16 cellular contexts compared by ENCODE assay signal in genomic region chr1:11946647-11947046, GRCh38. TPM values are rescaled to one million over a fixed set of nuclear protein-coding genes. Genes with fewer than 3 reads are reported as not detected.
DNase-seq lines count a peak whose midpoint lies in the region; ATAC-seq, FAIRE-seq and TF ChIP-seq lines count a peak whose summit lies in the region.
"Had no signal": no experiment of that assay in that cellular context is flagged by ENCODE, and none has a peak within 500 bp of the region (broad histone marks: within the 10 kb centered on the region; RNA-seq: fewer than 3 reads in every experiment).

No MANE protein-coding gene starts in this region.

- CTCF ChIA-PET in Panc1 (lab: Charles Lee) = no interaction called here

- peaks cover 20% of the 10 kb centered on the region for H3K36me3 Mint-ChIP-seq in activated naive CD8-positive, alpha-beta T cell treated with anti-CD3 and anti-CD28 coated beads, Interleukin-2, amount 50 U/mL, for 24 hours (ENCODE audit: low read depth)
- peaks cover 22% of the 10 kb centered on the region for H3K36me3 Mint-ChIP-seq in activated naive CD8-positive, alpha-beta T cell treated with anti-CD3 and anti-CD28 coated beads for 36 hours
- peaks cover 26% of the 10 kb centered on the region for H3K36me3 Mint-ChIP-seq in endothelial cell (ENCODE audit: low read depth, unreplicated experiment)

- H3K4me1 Mint-ChIP-seq in activated naive CD8-positive, alpha-beta T cell treated with anti-CD3 and anti-CD28 coated beads, Interleukin-2, amount 50 U/mL, for 24 hours = no peaks in the 10 kb centered on the region
- no peaks in the 10 kb centered on the region for H3K4me1 Mint-ChIP-seq in activated naive CD8-positive, alpha-beta T cell treated with anti-CD3 and anti-CD28 coated beads for 36 hours
- H3K4me1 Mint-ChIP-seq in endothelial cell (ENCODE audit: unreplicated experiment) = peaks cover 3% of the 10 kb centered on the region

- no peak for FAIRE-seq in D721Med (lab: Jason Lieb, UNC)
- FAIRE-seq: A204.1 had no signal

- TSS peak; percentile 59 for BruUV-seq in Panc1 (replicated peaks; lab: Mats Ljungman, UMichigan)

- H3K27ac Mint-ChIP-seq in activated naive CD8-positive, alpha-beta T cell treated with anti-CD3 and anti-CD28 coated beads, Interleukin-2, amount 50 U/mL, for 24 hours = no peak overlapping the region
- H3K27ac Mint-ChIP-seq in activated naive CD8-positive, alpha-beta T cell treated with anti-CD3 and anti-CD28 coated beads for 36 hours = no peak overlapping the region
- H3K27ac Mint-ChIP-seq in endothelial cell (ENCODE audit: unreplicated experiment) = no peak overlapping the region

- ATAC-seq in activated naive CD8-positive, alpha-beta T cell treated with anti-CD3 and anti-CD28 coated beads, Interleukin-2, amount 50 U/mL, for 24 hours = peak; percentile 33
- ATAC-seq in Panc1 (peak; percentile 36; the same call in 1 of the 2 replicates), GM18867 (IDR thresholded peaks at IDR 0.05; ENCODE audit: unreplicated experiment) (no peak)
- ATAC-seq: PC-3 had no signal

- in situ Hi-C loops in Panc1 (cut with HindIII; ENCODE audit: low pct_unique_long_range_greater_than_20kb, low sequenced_read_pairs) = no loop called here

- no peak overlapping the region for H3K27ac ChIP-seq in Panc1 (ENCODE audit: low read length)
- H3K27ac ChIP-seq in neutrophil = peak overlapping the region; percentile 41
- H3K27ac ChIP-seq: BLaER1 treated with 17β-estradiol and CSF1 and Interleukin-3, amounts not matched to agents 10 nM and 100 nM; SJCRH30 had no signal

- H3K4me1 ChIP-seq in Panc1 (ENCODE audit: control insufficient read depth, insufficient read depth, low read length) (no peaks in the 10 kb centered on the region), neutrophil (ENCODE audit: control insufficient read depth in 1 of 2, insufficient read depth in 1 of 2, low read depth in 1 of 2, low read length in 1 of 2) (no peaks in the 10 kb centered on the region)

- H3K4me3 Mint-ChIP-seq in activated naive CD8-positive, alpha-beta T cell treated with anti-CD3 and anti-CD28 coated beads, Interleukin-2, amount 50 U/mL, for 24 hours = no peak overlapping the region
- H3K4me3 Mint-ChIP-seq in activated naive CD8-positive, alpha-beta T cell treated with anti-CD3 and anti-CD28 coated beads for 36 hours = no peak overlapping the region
- H3K4me3 Mint-ChIP-seq in endothelial cell (ENCODE audit: unreplicated experiment) = peak overlapping the region; percentile 58

- H3K27me3 ChIP-seq in Panc1 (ENCODE audit: control insufficient read depth, insufficient read depth, low read length) = no peaks in the 10 kb centered on the region
- H3K27me3 ChIP-seq in neutrophil = no peaks in the 10 kb centered on the region
- H3K27me3 ChIP-seq: BLaER1 treated with 17β-estradiol and CSF1 and Interleukin-3, amounts not matched to agents 10 nM and 100 nM; SJCRH30 had no signal

- no peaks in the 10 kb centered on the region for H3K27me3 Mint-ChIP-seq in activated naive CD8-positive, alpha-beta T cell treated with anti-CD3 and anti-CD28 coated beads, Interleukin-2, amount 50 U/mL, for 24 hours
- H3K27me3 Mint-ChIP-seq in activated naive CD8-positive, alpha-beta T cell treated with anti-CD3 and anti-CD28 coated beads for 36 hours = no peaks in the 10 kb centered on the region
- peaks cover 3% of the 10 kb centered on the region for H3K27me3 Mint-ChIP-seq in endothelial cell (ENCODE audit: unreplicated experiment)

- H3K36me3 ChIP-seq in Panc1 (ENCODE audit: control insufficient read depth, insufficient read depth, low read length) (no peaks in the 10 kb centered on the region), neutrophil (peaks cover 61% of the 10 kb centered on the region)

- POLR2A ChIA-PET in Panc1 (lab: Charles Lee) = interaction anchor here (0.7 to 1.0 kb wide), 4 partner anchors 17 to 115 kb away, joined by 4 to 14 read pairs (median 7); no protein-coding TSS in a partner anchor

- TF ChIP-seq CTCF in Panc1 (IDR thresholded peaks at IDR 0.05) (no peak), endothelial cell (IDR thresholded peaks at IDR 0.05; ENCODE audit: unreplicated experiment) (no peak), neutrophil (IDR thresholded peaks at IDR 0.05) (no peak), D721Med (IDR thresholded peaks at IDR 0.05; ENCODE audit: insufficient read depth, missing control alignments) (no peak)

- H3K4me3 ChIP-seq in Panc1 (ENCODE audit: low read depth in 2 of 2, low read length in 2 of 2) (no peak overlapping the region), neutrophil (ENCODE audit: low read depth in 1 of 2, low read length in 1 of 2) (no peak overlapping the region)
- H3K4me3 ChIP-seq: BLaER1 treated with 17β-estradiol and CSF1 and Interleukin-3, amounts not matched to agents 10 nM and 100 nM; SJCRH30 had no signal

- no peak for DNase-seq in activated naive CD8-positive, alpha-beta T cell treated with anti-CD3 and anti-CD28 coated beads, Interleukin-2, amount 50 U/mL, for 24 hours
- DNase-seq in activated naive CD8-positive, alpha-beta T cell treated with anti-CD3 and anti-CD28 coated beads for 36 hours = no peak
- DNase-seq in Panc1 (ENCODE audit: low read depth, low spot score) = no peak
- no peak for DNase-seq in endothelial cell (ENCODE audit: low spot score)
- DNase-seq in NOMO-1 treated with dmso at 0.1 percent for 144 hours (lab: John Stamatoyannopoulos, UW; ENCODE audit: unreplicated experiment) = no peak
- DNase-seq in D721Med (ENCODE audit: insufficient read length, low spot score) = no peak
- DNase-seq: NCI-H1417, NCI-H2029, NCI-H2171, NCI-H774, PC-3, SJCRH30 had no signal

- intact Hi-C loops in Panc1 (cut with micrococcal nuclease; ENCODE audit: unreplicated experiment) = no loop called here

- H3K9me3 Mint-ChIP-seq in activated naive CD8-positive, alpha-beta T cell treated with anti-CD3 and anti-CD28 coated beads, Interleukin-2, amount 50 U/mL, for 24 hours = peaks cover 6% of the 10 kb centered on the region
- peaks cover 1% of the 10 kb centered on the region for H3K9me3 Mint-ChIP-seq in activated naive CD8-positive, alpha-beta T cell treated with anti-CD3 and anti-CD28 coated beads for 36 hours
- H3K9me3 Mint-ChIP-seq in endothelial cell (ENCODE audit: unreplicated experiment) = no peaks in the 10 kb centered on the region

- H3K9me3 ChIP-seq in Panc1 (ENCODE audit: control insufficient read depth, insufficient read depth, low read depth, low read length) = no peaks in the 10 kb centered on the region; the same call in 1 of the 2 replicates
- H3K9me3 ChIP-seq in neutrophil = no peaks in the 10 kb centered on the region
- H3K9me3 ChIP-seq: SJCRH30 had no signal

RNA-seq across cellular contexts. Expression of gene PLOD1, which starts 12.1 kb away (rescaled TPM):
- 10 to 100 TPM; 21.9 to 22.5 TPM for total RNA-seq in activated naive CD8-positive, alpha-beta T cell treated with anti-CD3 and anti-CD28 coated beads for 36 hours
- total RNA-seq in Panc1 (2021; ENCODE audit: unreplicated experiment) (156 TPM), endothelial cell (ENCODE audit: unreplicated experiment) (173 TPM)
- 305 TPM for polyA plus RNA-seq in Panc1 (2012; ENCODE audit: insufficient read length)

RNA-seq across cellular contexts. Expression of gene KIAA2013, which starts 20.4 kb away (rescaled TPM):
- total RNA-seq in activated naive CD8-positive, alpha-beta T cell treated with anti-CD3 and anti-CD28 coated beads for 36 hours = 10 to 100 TPM; 27.5 to 30.1 TPM
- total RNA-seq in Panc1 (2021; ENCODE audit: unreplicated experiment) (72.4 TPM), endothelial cell (ENCODE audit: unreplicated experiment) (38.0 TPM)
- polyA plus RNA-seq in Panc1 (2012; ENCODE audit: insufficient read length) = 111 TPM

RNA-seq across cellular contexts. Expression of gene MFN2, which starts 33.6 kb away (rescaled TPM):
- 10 to 100 TPM; 78.1 to 84.2 TPM for total RNA-seq in activated naive CD8-positive, alpha-beta T cell treated with anti-CD3 and anti-CD28 coated beads for 36 hours
- total RNA-seq in Panc1 (2021; ENCODE audit: unreplicated experiment) (104 TPM), endothelial cell (ENCODE audit: unreplicated experiment) (59.4 TPM)
- polyA plus RNA-seq in Panc1 (2012; ENCODE audit: insufficient read length) = 74.4 TPM
